In the genomic region with DNA sequence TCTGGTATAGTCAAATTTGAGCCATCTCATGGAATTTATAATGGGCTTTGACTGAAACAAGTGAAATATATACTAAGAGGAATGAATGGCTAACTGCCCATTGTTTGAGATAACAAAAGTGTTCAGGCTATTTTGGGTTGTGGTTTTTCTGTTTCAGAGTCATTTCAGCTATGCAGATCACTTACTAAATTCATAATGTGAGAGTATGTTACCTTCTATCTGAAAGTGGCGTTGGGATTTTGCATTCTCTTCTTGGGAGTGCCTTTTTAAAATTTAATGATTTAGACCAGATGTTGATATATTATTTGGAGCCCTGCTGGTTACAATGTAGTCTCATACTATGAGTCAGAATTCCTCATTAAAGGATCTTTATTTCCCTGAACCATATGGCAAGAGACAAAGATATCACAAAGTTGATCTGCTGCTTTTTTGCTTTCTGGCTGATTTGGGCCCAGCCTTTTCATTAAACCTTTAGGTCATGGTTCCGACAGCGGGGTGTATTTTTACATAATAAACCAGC, we compare ENCODE assay signal across 1 cellular context.
A peak's percentile ranks its signal among the peaks of the same experiment; 100 is the strongest.
TF ChIP-seq lines count a peak whose summit lies in the region.

No MANE protein-coding gene starts in this region.

TF ChIP-seq in SK-N-SH treated with all-trans-retinoic acid at 6 μM for 48 hours, 23 proteins besides CTCF, POLR2A, EP300 and RAD21 (continued from another document):
- TF ChIP-seq, protein P1, sequence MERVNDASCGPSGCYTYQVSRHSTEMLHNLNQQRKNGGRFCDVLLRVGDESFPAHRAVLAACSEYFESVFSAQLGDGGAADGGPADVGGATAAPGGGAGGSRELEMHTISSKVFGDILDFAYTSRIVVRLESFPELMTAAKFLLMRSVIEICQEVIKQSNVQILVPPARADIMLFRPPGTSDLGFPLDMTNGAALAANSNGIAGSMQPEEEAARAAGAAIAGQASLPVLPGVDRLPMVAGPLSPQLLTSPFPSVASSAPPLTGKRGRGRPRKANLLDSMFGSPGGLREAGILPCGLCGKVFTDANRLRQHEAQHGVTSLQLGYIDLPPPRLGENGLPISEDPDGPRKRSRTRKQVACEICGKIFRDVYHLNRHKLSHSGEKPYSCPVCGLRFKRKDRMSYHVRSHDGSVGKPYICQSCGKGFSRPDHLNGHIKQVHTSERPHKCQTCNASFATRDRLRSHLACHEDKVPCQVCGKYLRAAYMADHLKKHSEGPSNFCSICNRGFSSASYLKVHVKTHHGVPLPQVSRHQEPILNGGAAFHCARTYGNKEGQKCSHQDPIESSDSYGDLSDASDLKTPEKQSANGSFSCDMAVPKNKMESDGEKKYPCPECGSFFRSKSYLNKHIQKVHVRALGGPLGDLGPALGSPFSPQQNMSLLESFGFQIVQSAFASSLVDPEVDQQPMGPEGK (CRISPR knock-in tag; IDR thresholded peaks at IDR 0.05; ENCODE audit: borderline replicate concordance) = peak; percentile 25; the same call in 1 of the 2 replicates
- TF ChIP-seq GLIS3 (CRISPR knock-in tag; IDR thresholded peaks at IDR 0.05) (no peak), ZFP3 (CRISPR knock-in tag; IDR thresholded peaks at IDR 0.05) (no peak), CSDC2 (CRISPR knock-in tag; IDR thresholded peaks at IDR 0.05) (no peak), TOX (CRISPR knock-in tag; IDR thresholded peaks at IDR 0.05; ENCODE audit: borderline replicate concordance) (no peak), ARNTL (CRISPR knock-in tag; IDR thresholded peaks at IDR 0.05; ENCODE audit: borderline replicate concordance, low read depth) (no peak), BACH2 (CRISPR knock-in tag; IDR thresholded peaks at IDR 0.05; ENCODE audit: borderline replicate concordance) (no peak), ZNF70 (CRISPR knock-in tag; IDR thresholded peaks at IDR 0.05) (no peak), TCF4 (CRISPR knock-in tag; IDR thresholded peaks at IDR 0.05; ENCODE audit: borderline replicate concordance) (peak; percentile 59), ESRRG (CRISPR knock-in tag; IDR thresholded peaks at IDR 0.05) (no peak)
- TF ChIP-seq, protein P2, sequence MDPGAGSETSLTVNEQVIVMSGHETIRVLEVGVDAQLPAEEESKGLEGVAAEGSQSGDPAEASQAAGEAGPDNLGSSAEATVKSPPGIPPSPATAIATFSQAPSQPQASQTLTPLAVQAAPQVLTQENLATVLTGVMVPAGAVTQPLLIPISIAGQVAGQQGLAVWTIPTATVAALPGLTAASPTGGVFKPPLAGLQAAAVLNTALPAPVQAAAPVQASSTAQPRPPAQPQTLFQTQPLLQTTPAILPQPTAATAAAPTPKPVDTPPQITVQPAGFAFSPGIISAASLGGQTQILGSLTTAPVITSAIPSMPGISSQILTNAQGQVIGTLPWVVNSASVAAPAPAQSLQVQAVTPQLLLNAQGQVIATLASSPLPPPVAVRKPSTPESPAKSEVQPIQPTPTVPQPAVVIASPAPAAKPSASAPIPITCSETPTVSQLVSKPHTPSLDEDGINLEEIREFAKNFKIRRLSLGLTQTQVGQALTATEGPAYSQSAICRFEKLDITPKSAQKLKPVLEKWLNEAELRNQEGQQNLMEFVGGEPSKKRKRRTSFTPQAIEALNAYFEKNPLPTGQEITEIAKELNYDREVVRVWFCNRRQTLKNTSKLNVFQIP (CRISPR knock-in tag; IDR thresholded peaks at IDR 0.05; ENCODE audit: borderline replicate concordance, low read depth) = no peak
- TF ChIP-seq, protein P3, sequence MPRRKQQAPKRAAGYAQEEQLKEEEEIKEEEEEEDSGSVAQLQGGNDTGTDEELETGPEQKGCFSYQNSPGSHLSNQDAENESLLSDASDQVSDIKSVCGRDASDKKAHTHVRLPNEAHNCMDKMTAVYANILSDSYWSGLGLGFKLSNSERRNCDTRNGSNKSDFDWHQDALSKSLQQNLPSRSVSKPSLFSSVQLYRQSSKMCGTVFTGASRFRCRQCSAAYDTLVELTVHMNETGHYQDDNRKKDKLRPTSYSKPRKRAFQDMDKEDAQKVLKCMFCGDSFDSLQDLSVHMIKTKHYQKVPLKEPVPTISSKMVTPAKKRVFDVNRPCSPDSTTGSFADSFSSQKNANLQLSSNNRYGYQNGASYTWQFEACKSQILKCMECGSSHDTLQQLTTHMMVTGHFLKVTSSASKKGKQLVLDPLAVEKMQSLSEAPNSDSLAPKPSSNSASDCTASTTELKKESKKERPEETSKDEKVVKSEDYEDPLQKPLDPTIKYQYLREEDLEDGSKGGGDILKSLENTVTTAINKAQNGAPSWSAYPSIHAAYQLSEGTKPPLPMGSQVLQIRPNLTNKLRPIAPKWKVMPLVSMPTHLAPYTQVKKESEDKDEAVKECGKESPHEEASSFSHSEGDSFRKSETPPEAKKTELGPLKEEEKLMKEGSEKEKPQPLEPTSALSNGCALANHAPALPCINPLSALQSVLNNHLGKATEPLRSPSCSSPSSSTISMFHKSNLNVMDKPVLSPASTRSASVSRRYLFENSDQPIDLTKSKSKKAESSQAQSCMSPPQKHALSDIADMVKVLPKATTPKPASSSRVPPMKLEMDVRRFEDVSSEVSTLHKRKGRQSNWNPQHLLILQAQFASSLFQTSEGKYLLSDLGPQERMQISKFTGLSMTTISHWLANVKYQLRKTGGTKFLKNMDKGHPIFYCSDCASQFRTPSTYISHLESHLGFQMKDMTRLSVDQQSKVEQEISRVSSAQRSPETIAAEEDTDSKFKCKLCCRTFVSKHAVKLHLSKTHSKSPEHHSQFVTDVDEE (CRISPR knock-in tag; IDR thresholded peaks at IDR 0.05) = no peak
- TF ChIP-seq, protein P4, sequence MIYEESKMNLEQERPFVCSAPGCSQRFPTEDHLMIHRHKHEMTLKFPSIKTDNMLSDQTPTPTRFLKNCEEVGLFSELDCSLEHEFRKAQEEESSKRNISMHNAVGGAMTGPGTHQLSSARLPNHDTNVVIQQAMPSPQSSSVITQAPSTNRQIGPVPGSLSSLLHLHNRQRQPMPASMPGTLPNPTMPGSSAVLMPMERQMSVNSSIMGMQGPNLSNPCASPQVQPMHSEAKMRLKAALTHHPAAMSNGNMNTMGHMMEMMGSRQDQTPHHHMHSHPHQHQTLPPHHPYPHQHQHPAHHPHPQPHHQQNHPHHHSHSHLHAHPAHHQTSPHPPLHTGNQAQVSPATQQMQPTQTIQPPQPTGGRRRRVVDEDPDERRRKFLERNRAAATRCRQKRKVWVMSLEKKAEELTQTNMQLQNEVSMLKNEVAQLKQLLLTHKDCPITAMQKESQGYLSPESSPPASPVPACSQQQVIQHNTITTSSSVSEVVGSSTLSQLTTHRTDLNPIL (CRISPR knock-in tag; IDR thresholded peaks at IDR 0.05; ENCODE audit: low read depth) = 0 out of 2 replicates have a peak, but pooled peaks have one; percentile 35
- TF ChIP-seq, protein P5, sequence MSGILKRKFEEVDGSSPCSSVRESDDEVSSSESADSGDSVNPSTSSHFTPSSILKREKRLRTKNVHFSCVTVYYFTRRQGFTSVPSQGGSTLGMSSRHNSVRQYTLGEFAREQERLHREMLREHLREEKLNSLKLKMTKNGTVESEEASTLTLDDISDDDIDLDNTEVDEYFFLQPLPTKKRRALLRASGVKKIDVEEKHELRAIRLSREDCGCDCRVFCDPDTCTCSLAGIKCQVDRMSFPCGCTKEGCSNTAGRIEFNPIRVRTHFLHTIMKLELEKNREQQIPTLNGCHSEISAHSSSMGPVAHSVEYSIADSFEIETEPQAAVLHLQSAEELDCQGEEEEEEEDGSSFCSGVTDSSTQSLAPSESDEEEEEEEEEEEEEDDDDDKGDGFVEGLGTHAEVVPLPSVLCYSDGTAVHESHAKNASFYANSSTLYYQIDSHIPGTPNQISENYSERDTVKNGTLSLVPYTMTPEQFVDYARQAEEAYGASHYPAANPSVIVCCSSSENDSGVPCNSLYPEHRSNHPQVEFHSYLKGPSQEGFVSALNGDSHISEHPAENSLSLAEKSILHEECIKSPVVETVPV (CRISPR knock-in tag; IDR thresholded peaks at IDR 0.05) = no peak
